7 cellular contexts compared by ENCODE assay signal in genomic region chr22:31272522-31273446, GRCh38. TPM values are rescaled to one million over a fixed set of nuclear protein-coding genes. Genes with fewer than 3 reads are reported as not detected.
DNase-seq lines count a peak whose midpoint lies in the region; ATAC-seq, FAIRE-seq and TF ChIP-seq lines count a peak whose summit lies in the region.

No MANE protein-coding gene starts in this region.

- peak overlapping the region in 1 of 2 experiments; percentile 48; a peak in 1 of 4 replicates for H3K9ac ChIP-seq in K562 (ENCODE audit: insufficient read depth in 1 of 2, low read depth in 2 of 2, low read length in 2 of 2)

- H3K27me3 ChIP-seq in K562 (ENCODE audit: control insufficient read depth in 2 of 2, insufficient read depth in 2 of 2, low read length in 2 of 2) (no peaks in the 10 kb centered on the region), spleen (replicated peaks in 1 of 7) (no peaks in the 10 kb centered on the region)

- H3K27ac ChIP-seq in K562 (ENCODE audit: extremely low read depth, low read depth, low read length) (no peak overlapping the region), spleen (peak overlapping the region in 4 of 8 donors; percentile 20 to 64 (median 46))

- no TSS peak for BruUV-seq in K562 (replicated peaks; lab: Mats Ljungman, UMichigan)

- no peaks in the 10 kb centered on the region for H4K20me1 ChIP-seq in K562 (replicated peaks; ENCODE audit: control insufficient read depth, insufficient read depth, low read length)

- H2AFZ ChIP-seq in K562 (ENCODE audit: low read depth, low read length), result no peak overlapping the region

- POLR2A ChIA-PET in K562 (lab: Yijun Ruan, JAX), result interaction anchor here (1.3 kb wide), 2 partner anchors 16 kb away, joined by 4 read pairs; no protein-coding TSS in a partner anchor

- no peaks in the 10 kb centered on the region for H3K79me2 ChIP-seq in K562 (ENCODE audit: control insufficient read depth, insufficient read depth, low read length)

- peak; percentile 88 for FAIRE-seq in K562 (lab: Jason Lieb, UNC)

- peak; percentile 56 to 67 (median 64) for TF ChIP-seq CTCF in K562 (IDR thresholded peaks at IDR 0.05 in 2 of 3, conservative IDR thresholded peaks at IDR 0.05 in 1 of 3; ENCODE audit: insufficient read depth in 2 of 3, low read depth in 1 of 3, low read length in 3 of 3)
- peak; percentile 53 to 82 (median 75) for TF ChIP-seq CTCF in spleen (IDR thresholded peaks at IDR 0.05 in 8 of 11, conservative IDR thresholded peaks at IDR 0.05 in 3 of 11)

- ATAC-seq in K562 (peak; percentile 88), HG02852 (IDR thresholded peaks at IDR 0.05; ENCODE audit: unreplicated experiment) (no peak)

- TF ChIP-seq RAD21 in K562 (CRISPR knock-in tag; conservative IDR thresholded peaks at IDR 0.05 in 1 of 2, IDR thresholded peaks at IDR 0.05 in 1 of 2), result peak in 1 of 2 experiments; percentile 61; a peak in 2 of 4 replicates

- CTCF ChIA-PET in K562 (lab: Yijun Ruan, JAX; ENCODE audit: low intra/inter-chr PET ratio), result interaction anchor here (1.4 kb wide), 1 partner anchor 509 kb away, joined by 5 read pairs; no protein-coding TSS in a partner anchor

- H3K36me3 ChIP-seq in K562 (ENCODE audit: control insufficient read depth, insufficient read depth, low read length) (peaks cover 18% of the 10 kb centered on the region; the same call in 2 of the 3 replicates), spleen (peaks cover 0 to 98% (median 57%) of the 10 kb centered on the region in 6 donors)

- in situ Hi-C loops in G401 (cut with HindIII; ENCODE audit: low sequenced_read_pairs), result no loop called here
- in situ Hi-C loops in K562 (cut with MboI), result no loop called here

- intact Hi-C loops in K562 (cut with micrococcal nuclease), result no loop called here
- intact Hi-C loops in spleen (cut with DNase I; ENCODE audit: low total_unique reads), result loop anchor here (10.0 kb wide), 1 partner anchor 58 kb away; the partner anchor contains the start of gene LIMK2

- TF ChIP-seq EP300 in K562 (IDR thresholded peaks at IDR 0.05; ENCODE audit: low read length), result no peak

- TF ChIP-seq POLR2A in K562 (conservative IDR thresholded peaks at IDR 0.05) (no peak), spleen (IDR thresholded peaks at IDR 0.05) (no peak)

- H3K4me2 ChIP-seq in K562 (ENCODE audit: insufficient read depth, low read length), result no peak overlapping the region

- DNase-seq in G401 (ENCODE audit: low spot score) (peak; percentile 82), KG1 (lab: John Stamatoyannopoulos, UW) (peak; percentile 26), SKM-1 (lab: John Stamatoyannopoulos, UW; ENCODE audit: unreplicated experiment) (peak; percentile 41), K562 (ENCODE audit: extremely low read depth in 1 of 4, low spot score in 3 of 4) (peak; percentile 26 to 59 (median 35)), hippocampal formation (lab: John Stamatoyannopoulos, UW) (peak; percentile 62 to 67), spleen (no peak)

- H3K9me1 ChIP-seq in K562 (ENCODE audit: control insufficient read depth, insufficient read depth, low read length), result no peaks in the 10 kb centered on the region

- H3K4me1 ChIP-seq in K562 (replicated peaks in 1 of 2; ENCODE audit: control insufficient read depth in 2 of 2, insufficient read depth in 2 of 2, low read length in 2 of 2) (no peaks in the 10 kb centered on the region; a peak in 1 of 5 replicates), spleen (peaks cover 0 to 11% (median 2%) of the 10 kb centered on the region in 6 donors)

- H3K9me3 ChIP-seq in K562 (replicated peaks; ENCODE audit: control insufficient read depth, insufficient read depth, low read depth, low read length) (no peaks in the 10 kb centered on the region), spleen (no peaks in the 10 kb centered on the region)

- WGBS in K562 (ENCODE audit: insufficient coverage, low coverage, missing lambda C conversion rate), result 53% methylated on average over 12 of the region's 15 CpGs
- WGBS in spleen, 5 donors, result 58 to 77% (median 70%) methylated on average over 15 of the region's 15 CpGs

- H3K4me3 ChIP-seq in K562 (no peak overlapping the region), spleen (no peak overlapping the region)

TF ChIP-seq in K562, 482 proteins besides CTCF, POLR2A, EP300 and RAD21:
- no peak for TF ChIP-seq HDAC2 (IDR thresholded peaks at IDR 0.05)
- TF ChIP-seq, protein P1, sequence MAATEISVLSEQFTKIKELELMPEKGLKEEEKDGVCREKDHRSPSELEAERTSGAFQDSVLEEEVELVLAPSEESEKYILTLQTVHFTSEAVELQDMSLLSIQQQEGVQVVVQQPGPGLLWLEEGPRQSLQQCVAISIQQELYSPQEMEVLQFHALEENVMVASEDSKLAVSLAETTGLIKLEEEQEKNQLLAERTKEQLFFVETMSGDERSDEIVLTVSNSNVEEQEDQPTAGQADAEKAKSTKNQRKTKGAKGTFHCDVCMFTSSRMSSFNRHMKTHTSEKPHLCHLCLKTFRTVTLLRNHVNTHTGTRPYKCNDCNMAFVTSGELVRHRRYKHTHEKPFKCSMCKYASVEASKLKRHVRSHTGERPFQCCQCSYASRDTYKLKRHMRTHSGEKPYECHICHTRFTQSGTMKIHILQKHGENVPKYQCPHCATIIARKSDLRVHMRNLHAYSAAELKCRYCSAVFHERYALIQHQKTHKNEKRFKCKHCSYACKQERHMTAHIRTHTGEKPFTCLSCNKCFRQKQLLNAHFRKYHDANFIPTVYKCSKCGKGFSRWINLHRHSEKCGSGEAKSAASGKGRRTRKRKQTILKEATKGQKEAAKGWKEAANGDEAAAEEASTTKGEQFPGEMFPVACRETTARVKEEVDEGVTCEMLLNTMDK (IDR thresholded peaks at IDR 0.05; ENCODE audit: borderline replicate concordance, insufficient read depth, low read depth, low read length, poor library complexity, severe bottlenecking), result peak; percentile 31
- TF ChIP-seq CEBPB (tag; IDR thresholded peaks at IDR 0.05), result peak; percentile 55
- TF ChIP-seq NFATC3 (IDR thresholded peaks at IDR 0.05), result no peak
- no peak for TF ChIP-seq CEBPG (CRISPR knock-in tag; IDR thresholded peaks at IDR 0.05)
- TF ChIP-seq CEBPG (tag; conservative IDR thresholded peaks at IDR 0.05 in 1 of 2, IDR thresholded peaks at IDR 0.05 in 1 of 2), result peak in 1 of 2 experiments; percentile 38; a peak in 1 of 4 replicates

RNA-seq across cellular contexts. Expression of gene PIK3IP1, which starts 19.5 kb away (rescaled TPM):
- 9.3 and 12.5 TPM in 2 replicates for total RNA-seq in G401 (2014; rRNA removed; shearing (Covaris generic))
- 3.1 and 4.7 TPM in 2 replicates for total RNA-seq in K562 (2011; cell fraction: chromatin; rRNA removed; ENCODE audit: low replicate concordance)
- total RNA-seq in K562 (2011; cell fraction: nucleolus; rRNA removed), result 5.1 and 6.2 TPM in 2 replicates
- total RNA-seq in K562 (2011; cell fraction: nucleoplasm; rRNA removed), result 5.6 and 6.2 TPM in 2 replicates
- total RNA-seq in K562 (2014; rRNA removed), result 0.77 and 1.0 TPM in 2 replicates
- total RNA-seq in K562 (2014; rRNA removed; fragmentation: Illumina TruSeq; extraction: Trizol), result 0.67 and 0.76 TPM in 2 replicates
- total RNA-seq in K562 (2015; rRNA removed; fragmentation: Illumina TruSeq; extraction: Trizol), result 0.68 and 0.87 TPM in 2 replicates
- 1.3 TPM in 2 replicates for total RNA-seq in K562 (2021)
- polyA plus RNA-seq in K562 (2011; rRNA removed), result 0.71 and 2.3 TPM in 2 replicates
- 0.73 and 2.3 TPM in 2 replicates for polyA plus RNA-seq in K562 (2011; cell fraction: cytosol; rRNA removed)
- 1.7 and 2.8 TPM in 2 replicates for polyA plus RNA-seq in K562 (2011; cell fraction: nucleus; rRNA removed)
- polyA plus RNA-seq in K562 (2012), result 1.0 and 2.6 TPM in 2 replicates
- 0.83 and 1.1 TPM in 2 replicates for polyA plus RNA-seq in K562 (2014; fragmentation: Illumina TruSeq; extraction: Trizol)
- polyA plus RNA-seq in K562 (2014; fragmentation: Nextera tagmentation; extraction: Ambion mirVana), result under 1 TPM; 0.11 to 0.18 TPM
- 0.88 and 1.2 TPM in 2 replicates for polyA plus RNA-seq in K562 (2014; rRNA removed)
- polyA minus RNA-seq in K562 (2011; rRNA and poly(A)+ RNA removed), result 1.1 and 2.5 TPM in 2 replicates
- polyA minus RNA-seq in K562 (2011; cell fraction: cytosol; rRNA and poly(A)+ RNA removed), result 2.5 TPM in 1 of 2 replicates, not detected in the other
- 1.2 and 3.6 TPM in 2 replicates for polyA minus RNA-seq in K562 (2011; cell fraction: nucleus; rRNA and poly(A)+ RNA removed)
- total RNA-seq in spleen, result 100 to 1,000 TPM in 5 of 7 donors, 10 to 100 TPM in 2; 36.6 to 152 (median 104) TPM
- polyA plus RNA-seq in spleen, result 10 to 100 TPM; 36.1 to 94.7 (median 40.6) TPM
